Comparison of ENCODE assay signal across 19 cellular contexts in the genomic region with DNA sequence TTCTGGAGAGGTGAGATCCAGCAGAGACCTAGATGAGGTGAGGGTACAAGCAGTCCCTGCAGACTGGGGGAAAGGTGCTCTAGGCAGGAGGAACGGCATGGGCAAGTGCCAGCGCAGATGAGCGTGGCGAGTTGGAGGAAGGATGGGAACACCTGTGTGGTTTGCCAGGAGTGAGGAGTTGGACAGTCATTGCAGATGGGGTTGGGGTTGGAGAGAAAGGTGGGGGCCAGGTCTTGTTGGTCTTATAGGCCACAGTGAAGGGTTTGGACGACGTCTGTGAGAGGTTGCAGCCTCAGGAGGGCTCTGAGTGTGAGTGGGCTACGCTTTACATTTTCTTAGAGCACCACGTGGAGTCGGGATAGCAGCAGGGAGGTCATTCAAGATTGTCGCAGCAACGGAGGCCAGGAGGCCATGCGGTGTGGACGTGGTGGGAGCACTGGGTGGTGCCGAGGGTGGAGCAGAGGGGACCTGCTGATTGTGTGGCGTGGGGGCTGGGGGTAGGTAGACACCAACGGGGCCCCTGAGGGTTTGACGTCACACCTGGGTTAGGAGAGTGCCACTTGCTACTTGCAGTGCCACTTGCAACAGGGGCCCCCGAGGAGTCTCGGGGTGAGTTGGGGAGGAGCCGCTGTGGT.
"Had no signal": no experiment of that assay in that cellular context is flagged by ENCODE, and none has a peak within 500 bp of the region (broad histone marks: within the 10 kb centered on the region; RNA-seq: fewer than 3 reads in every experiment).

No MANE protein-coding gene starts in this region.

- ATAC-seq: esophagus mucosa, pancreas had no signal

- DNase-seq: activated CD4-positive, alpha-beta T cell treated with anti-CD3 and anti-CD28 coated beads for 1 hour; activated CD4-positive, alpha-beta T cell treated with anti-CD3 and anti-CD28 coated beads, Interleukin-2, amount 50 U/mL, for 1 hour; activated naive CD4-positive, alpha-beta T cell treated with anti-CD3 and anti-CD28 coated beads, Interleukin-2, amount 50 U/mL, for 16 hours; central memory CD4-positive, alpha-beta T cell; dermis blood vessel endothelial cell; effector CD8-positive, alpha-beta T cell; foreskin melanocyte; kidney; lower lobe of right lung; mesendoderm; naive B cell; pancreas; right lobe of liver; stimulated activated CD4-positive, alpha-beta T cell treated with anti-CD3 and anti-CD28 coated beads, Interleukin-1b, Interleukin-23, amount 100 ng/mL, for 48 hours; stomach; T-helper 9 cell; transverse colon had no signal

- H3K4me3 ChIP-seq: lower lobe of right lung, pancreas, right lobe of liver, skin epidermis, stomach, transverse colon had no signal

- H3K27ac ChIP-seq: lower lobe of right lung, pancreas, right lobe of liver, skin epidermis, stomach, transverse colon had no signal

- H3K4me1 ChIP-seq: lower lobe of right lung, pancreas, right lobe of liver, stomach, transverse colon had no signal

- H3K4me3 Mint-ChIP-seq: naive B cell had no signal

- H3K27me3 ChIP-seq: pancreas, right lobe of liver, stomach, transverse colon had no signal

- H3K9me3 ChIP-seq: lower lobe of right lung, pancreas, right lobe of liver, stomach, transverse colon had no signal

- H3K36me3 ChIP-seq: pancreas had no signal

- H3K27me3 Mint-ChIP-seq: naive B cell had no signal
